ENCODE assay signal across 20 cellular contexts in the genomic region with DNA sequence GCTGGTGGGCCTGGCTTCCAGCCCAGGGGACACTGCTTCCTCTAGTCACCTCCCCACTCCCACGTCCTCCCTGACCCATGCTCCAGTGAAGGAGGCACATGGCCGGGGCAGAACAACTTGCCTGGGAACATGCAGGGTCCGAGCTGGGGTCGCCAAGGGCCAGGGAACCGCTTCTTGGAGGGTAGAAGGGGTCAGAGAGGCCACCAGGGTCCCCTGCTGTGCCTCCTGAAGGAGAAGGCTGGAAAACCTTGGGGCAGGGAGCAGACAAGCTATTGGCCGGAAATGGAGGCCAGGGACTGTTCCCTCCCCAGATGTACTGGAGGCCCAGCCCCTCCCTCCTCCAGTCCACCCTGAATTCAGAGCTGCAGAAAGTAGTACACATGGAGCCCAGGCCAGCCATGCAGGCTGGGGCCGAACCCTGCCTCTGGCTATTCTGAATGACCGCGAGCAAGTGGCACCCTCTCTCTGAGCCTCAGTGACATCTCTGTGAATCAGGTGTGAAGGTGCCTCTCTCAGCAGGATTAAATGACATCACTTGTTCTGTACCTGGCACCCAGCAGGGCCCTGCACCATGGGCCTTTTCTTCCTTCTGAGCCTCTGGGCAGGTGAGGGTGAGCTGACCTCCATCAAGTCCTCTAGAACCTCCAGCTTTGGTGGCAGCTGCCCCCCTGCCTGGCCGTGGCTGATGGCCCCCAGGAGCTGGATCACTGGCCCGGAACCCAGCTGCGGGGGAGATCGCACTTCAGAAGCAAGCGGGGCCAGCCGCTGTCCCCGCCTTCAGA. TPM values are rescaled to one million over a fixed set of nuclear protein-coding genes. Genes with fewer than 3 reads are reported as not detected.
DNase-seq lines count a peak whose midpoint lies in the region; ATAC-seq and TF ChIP-seq lines count a peak whose summit lies in the region.
"Had no signal": no experiment of that assay in that cellular context is flagged by ENCODE, and none has a peak within 500 bp of the region (broad histone marks: within the 10 kb centered on the region; RNA-seq: fewer than 3 reads in every experiment).

No MANE protein-coding gene starts in this region.

- H3K36me3 Mint-ChIP-seq in GM23338 (ENCODE audit: low read depth): no peaks in the 10 kb centered on the region
- H3K36me3 Mint-ChIP-seq: mesothelial cell of epicardium had no signal

- no peaks in the 10 kb centered on the region for H3K36me3 ChIP-seq in GM23338 (ENCODE audit: insufficient read depth)
- H3K36me3 ChIP-seq: adrenal gland, right atrium auricular region had no signal

- no peak overlapping the region for H3K4me3 Mint-ChIP-seq in GM23338
- H3K4me3 Mint-ChIP-seq: HFFc6; mesothelial cell of epicardium; stimulated activated naive CD8-positive, alpha-beta T cell treated with anti-CD3 and anti-CD28 coated beads, Interleukin-15, amount 100 ng/mL, for 72 hours had no signal

- no peak for TF ChIP-seq CTCF in GM23338 (conservative IDR thresholded peaks at IDR 0.05; ENCODE audit: low read depth in 2 of 2)

- peaks cover 10% of the 10 kb centered on the region for H3K27me3 Mint-ChIP-seq in GM23338 (ENCODE audit: insufficient read depth, low read depth, poor library complexity)
- H3K27me3 Mint-ChIP-seq: stimulated activated naive CD8-positive, alpha-beta T cell treated with anti-CD3 and anti-CD28 coated beads, Interleukin-15, amount 100 ng/mL, for 72 hours had no signal

- no peaks in the 10 kb centered on the region for H4K20me1 ChIP-seq in GM23338 (replicated peaks; ENCODE audit: insufficient read depth)

- no peak overlapping the region for H3K27ac ChIP-seq in GM23338 (ENCODE audit: low read depth)
- H3K27ac ChIP-seq: adrenal gland, right atrium auricular region had no signal

- H2AFZ ChIP-seq in GM23338: peak overlapping the region; percentile 23; the same call in 1 of the 2 replicates

- DNase-seq in GM23338 (ENCODE audit: low spot score): no peak
- DNase-seq in left lobe of liver (ENCODE audit: low spot score): peak; percentile 40
- peak; percentile 19 for DNase-seq in stimulated activated CD8-positive, alpha-beta memory T cell treated with anti-CD3 and anti-CD28 coated beads, Interleukin-4, amount 100 ng/mL, for 48 hours
- DNase-seq in NCI-H345 treated with DMSO at 0.1 percent for 48 hours (lab: John Stamatoyannopoulos, UW; ENCODE audit: unreplicated experiment): no peak
- DNase-seq in NOMO-1 treated with dmso at 0.1 percent for 144 hours (lab: John Stamatoyannopoulos, UW; ENCODE audit: unreplicated experiment): no peak
- DNase-seq: central memory CD4-positive, alpha-beta T cell; effector memory CD4-positive, alpha-beta T cell; HFFc6; Kasumi-1; NCI-H1092 treated with DMSO at 0.1 percent for 48 hours; NCI-H524 treated with DMSO at 0.1 percent for 48 hours; SHP77 treated with DMSO at 0.1 percent for 48 hours; stimulated activated naive CD8-positive, alpha-beta T cell treated with anti-CD3 and anti-CD28 coated beads, Interleukin-15, amount 100 ng/mL, for 72 hours had no signal

- H3K9me3 Mint-ChIP-seq in GM23338: no peaks in the 10 kb centered on the region
- H3K9me3 Mint-ChIP-seq: HFFc6; mesothelial cell of epicardium; stimulated activated naive CD8-positive, alpha-beta T cell treated with anti-CD3 and anti-CD28 coated beads, Interleukin-15, amount 100 ng/mL, for 72 hours had no signal

- H3K27ac Mint-ChIP-seq in GM23338: no peak overlapping the region
- H3K27ac Mint-ChIP-seq: mesothelial cell of epicardium; stimulated activated naive CD8-positive, alpha-beta T cell treated with anti-CD3 and anti-CD28 coated beads, Interleukin-15, amount 100 ng/mL, for 72 hours had no signal

- no peak overlapping the region for H3K4me3 ChIP-seq in GM23338
- H3K4me3 ChIP-seq: adrenal gland, right atrium auricular region had no signal

- ATAC-seq in GM23338: no peak
- ATAC-seq in left lobe of liver: no peak
- ATAC-seq in HG02623 (IDR thresholded peaks at IDR 0.05; ENCODE audit: unreplicated experiment): no peak
- ATAC-seq: stimulated activated naive CD8-positive, alpha-beta T cell treated with anti-CD3 and anti-CD28 coated beads, Interleukin-15, amount 100 ng/mL, for 72 hours had no signal

- H3F3A ChIP-seq in GM23338 (replicated peaks; ENCODE audit: low read depth): no peaks in the 10 kb centered on the region

- no peak overlapping the region for H3K4me2 ChIP-seq in GM23338

- peaks cover 3% of the 10 kb centered on the region; the same call in 1 of the 2 replicates for H3K4me1 ChIP-seq in GM23338 (ENCODE audit: insufficient read depth)
- H3K4me1 ChIP-seq: adrenal gland, right atrium auricular region had no signal

- no peaks in the 10 kb centered on the region for H3K27me3 ChIP-seq in GM23338 (ENCODE audit: insufficient read depth)
- H3K27me3 ChIP-seq: right atrium auricular region had no signal

- no peaks in the 10 kb centered on the region for H3K9me2 ChIP-seq in GM23338 (ENCODE audit: insufficient read depth)

- H3K79me2 ChIP-seq in GM23338 (replicated peaks; ENCODE audit: insufficient read depth): no peaks in the 10 kb centered on the region

- peaks cover 34% of the 10 kb centered on the region for H3K4me1 Mint-ChIP-seq in GM23338

TF ChIP-seq in GM23338, 12 proteins besides CTCF, POLR2A, EP300 and RAD21 (continues in another document):
- TF ChIP-seq CREB1 (CRISPR knock-in tag; IDR thresholded peaks at IDR 0.05; ENCODE audit: low read depth) (no peak), EZH2 (IDR thresholded peaks at IDR 0.05; ENCODE audit: low read depth, unreplicated experiment) (no peak), NANOG (IDR thresholded peaks at IDR 0.05; ENCODE audit: borderline replicate concordance) (no peak)

TF ChIP-seq in PFSK-1, 5 proteins besides CTCF, POLR2A, EP300 and RAD21:
- TF ChIP-seq POLR2AphosphoS5 (IDR thresholded peaks at IDR 0.05; ENCODE audit: low read depth, low read length): no peak
- no peak for TF ChIP-seq TAF1 (IDR thresholded peaks at IDR 0.05; ENCODE audit: borderline replicate concordance, insufficient read depth, low read length)
- TF ChIP-seq, protein P1, sequence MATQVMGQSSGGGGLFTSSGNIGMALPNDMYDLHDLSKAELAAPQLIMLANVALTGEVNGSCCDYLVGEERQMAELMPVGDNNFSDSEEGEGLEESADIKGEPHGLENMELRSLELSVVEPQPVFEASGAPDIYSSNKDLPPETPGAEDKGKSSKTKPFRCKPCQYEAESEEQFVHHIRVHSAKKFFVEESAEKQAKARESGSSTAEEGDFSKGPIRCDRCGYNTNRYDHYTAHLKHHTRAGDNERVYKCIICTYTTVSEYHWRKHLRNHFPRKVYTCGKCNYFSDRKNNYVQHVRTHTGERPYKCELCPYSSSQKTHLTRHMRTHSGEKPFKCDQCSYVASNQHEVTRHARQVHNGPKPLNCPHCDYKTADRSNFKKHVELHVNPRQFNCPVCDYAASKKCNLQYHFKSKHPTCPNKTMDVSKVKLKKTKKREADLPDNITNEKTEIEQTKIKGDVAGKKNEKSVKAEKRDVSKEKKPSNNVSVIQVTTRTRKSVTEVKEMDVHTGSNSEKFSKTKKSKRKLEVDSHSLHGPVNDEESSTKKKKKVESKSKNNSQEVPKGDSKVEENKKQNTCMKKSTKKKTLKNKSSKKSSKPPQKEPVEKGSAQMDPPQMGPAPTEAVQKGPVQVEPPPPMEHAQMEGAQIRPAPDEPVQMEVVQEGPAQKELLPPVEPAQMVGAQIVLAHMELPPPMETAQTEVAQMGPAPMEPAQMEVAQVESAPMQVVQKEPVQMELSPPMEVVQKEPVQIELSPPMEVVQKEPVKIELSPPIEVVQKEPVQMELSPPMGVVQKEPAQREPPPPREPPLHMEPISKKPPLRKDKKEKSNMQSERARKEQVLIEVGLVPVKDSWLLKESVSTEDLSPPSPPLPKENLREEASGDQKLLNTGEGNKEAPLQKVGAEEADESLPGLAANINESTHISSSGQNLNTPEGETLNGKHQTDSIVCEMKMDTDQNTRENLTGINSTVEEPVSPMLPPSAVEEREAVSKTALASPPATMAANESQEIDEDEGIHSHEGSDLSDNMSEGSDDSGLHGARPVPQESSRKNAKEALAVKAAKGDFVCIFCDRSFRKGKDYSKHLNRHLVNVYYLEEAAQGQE (IDR thresholded peaks at IDR 0.05; ENCODE audit: insufficient read depth in 1 of 2, low read depth in 2 of 2, low read length in 2 of 2): no peak
- no peak for TF ChIP-seq SIN3A (IDR thresholded peaks at IDR 0.05; ENCODE audit: borderline replicate concordance, insufficient read depth, low read length)
- TF ChIP-seq FOXP2 (optimal IDR thresholded peaks at IDR 0.05; ENCODE audit: borderline replicate concordance, extremely low read depth, extremely low read length, insufficient read depth): peak; percentile 26
TF ChIP-seq in PFSK-1: peak in this region for 1.

RNA-seq across cellular contexts. Expression of a gene that starts 15.7 kb away (rescaled TPM):
- 1.3 and 2.9 TPM in 2 replicates for total RNA-seq in GM23338 (2014; rRNA removed; shearing (Covaris generic))
- 0.68 and 0.73 TPM in 2 replicates for polyA plus RNA-seq in GM23338 (2016; fragmentation: Nextera tagmentation; extraction: Ambion mirVana)
- 6.0 TPM for polyA plus RNA-seq in PFSK-1 (2012; ENCODE audit: insufficient read length, low read depth)
- total RNA-seq in left lobe of liver: 0.08 TPM
- total RNA-seq: activated CD8-positive, alpha-beta memory T cell treated with anti-CD3 and anti-CD28 coated beads for 36 hours; T-helper 1 cell treated with Interleukin-12 subunit alpha and Interleukin-12 subunit beta and Interleukin-4 antibody, amounts not matched to agents 30 ng/mL and 1 ng/mL, for 36 hours had no signal

RNA-seq across cellular contexts. Expression of a gene that starts 35.9 kb away (rescaled TPM):
- 20.9 and 27.8 TPM in 2 replicates for total RNA-seq in GM23338 (2014; rRNA removed; shearing (Covaris generic))
- polyA plus RNA-seq in GM23338 (2016; fragmentation: Nextera tagmentation; extraction: Ambion mirVana): 7.9 and 8.0 TPM in 2 replicates
- 23.9 TPM for polyA plus RNA-seq in PFSK-1 (2012; ENCODE audit: insufficient read length, low read depth)
- total RNA-seq in left lobe of liver: not detected

Comparison
In these comparisons a context has a peak if more than half of its experiments do, and no peak if none do; other contexts are left out.
1. DNase-seq: peak in left lobe of liver (single experiment) and stimulated activated CD8-positive, alpha-beta memory T cell treated with anti-CD3 and anti-CD28 coated beads, Interleukin-4, amount 100 ng/mL, for 48 hours (single experiment); none in GM23338 (single experiment), NCI-H345 treated with DMSO at 0.1 percent for 48 hours (single experiment) and NOMO-1 treated with dmso at 0.1 percent for 144 hours (single experiment).
2. RNA of a gene that starts 35.9 kb away (total RNA-seq): 20.9 to 27.8 TPM in GM23338; not detected in left lobe of liver (single experiment); every median in the first group is over 10 times any median in the second.